In genomic region chr5:10536931-10537579, GRCh38 we compare ENCODE assay signal across 13 cellular contexts.
DNase-seq lines count a peak whose midpoint lies in the region; ATAC-seq and TF ChIP-seq lines count a peak whose summit lies in the region.
"Had no signal": no experiment of that assay in that cellular context is flagged by ENCODE, and none has a peak within 500 bp of the region (broad histone marks: within the 10 kb centered on the region; RNA-seq: fewer than 3 reads in every experiment).

No MANE protein-coding gene starts in this region.

- H3K9me3 Mint-ChIP-seq in activated naive CD4-positive, alpha-beta T cell treated with anti-CD3 and anti-CD28 coated beads, Interleukin-2, amount 10 ng/mL, durations not matched to agents 7 days and 5 days: no peaks in the 10 kb centered on the region
- H3K9me3 Mint-ChIP-seq in nephron progenitor cell: no peaks in the 10 kb centered on the region
- H3K9me3 Mint-ChIP-seq: neural crest cell had no signal

- H3K4me3 Mint-ChIP-seq in activated naive CD4-positive, alpha-beta T cell treated with anti-CD3 and anti-CD28 coated beads, Interleukin-2, amount 10 ng/mL, durations not matched to agents 7 days and 5 days: peak overlapping the region; percentile 11
- H3K4me3 Mint-ChIP-seq in nephron progenitor cell: no peak overlapping the region
- H3K4me3 Mint-ChIP-seq: neural crest cell had no signal

- ATAC-seq in HG03565 (IDR thresholded peaks at IDR 0.05; ENCODE audit: unreplicated experiment): no peak

- no peak overlapping the region for H3K27ac ChIP-seq in coronary artery
- H3K27ac ChIP-seq: stomach had no signal

- no peak for DNase-seq in activated naive CD4-positive, alpha-beta T cell treated with anti-CD3 and anti-CD28 coated beads, Interleukin-2, amount 10 ng/mL, durations not matched to agents 7 days and 5 days
- DNase-seq in activated naive CD4-positive, alpha-beta T cell treated with anti-CD3 and anti-CD28 coated beads, Interleukin-2, amount 50 U/mL, for 16 hours: no peak
- DNase-seq in NAMALWA (ENCODE audit: low spot score) (peak; percentile 60), coronary artery (ENCODE audit: low spot score) (no peak), superior temporal gyrus (ENCODE audit: extremely low spot score) (peak; percentile 51), nephron progenitor cell (no peak)
- DNase-seq in stimulated activated CD4-positive, alpha-beta T cell treated with anti-CD3 and anti-CD28 coated beads, Interleukin-4, amount 100 ng/mL, for 1 hour: no peak
- DNase-seq: activated CD4-positive, alpha-beta T cell treated with anti-CD3 and anti-CD28 coated beads, Interleukin-2, amount 50 U/mL, for 4 hours; GOT3; NCI-H1694 treated with DMSO at 0.1 percent for 48 hours; stomach had no signal

- CTCF ChIA-PET in activated naive CD4-positive, alpha-beta T cell treated with anti-CD3 and anti-CD28 coated beads, Interleukin-2, amount 10 ng/mL, durations not matched to agents 7 days and 5 days (lab: Charles Lee): interaction anchor here (0.9 to 1.2 kb wide), 2 partner anchors 38 to 89 kb away, joined by 3 read pairs; no protein-coding TSS in a partner anchor

- peak overlapping the region; percentile 53 for H3K4me3 ChIP-seq in coronary artery
- H3K4me3 ChIP-seq: stomach had no signal

- TF ChIP-seq CTCF in coronary artery (IDR thresholded peaks at IDR 0.05) (no peak), nephron progenitor cell (IDR thresholded peaks at IDR 0.05) (no peak)

- no peak overlapping the region for H3K27ac Mint-ChIP-seq in activated naive CD4-positive, alpha-beta T cell treated with anti-CD3 and anti-CD28 coated beads, Interleukin-2, amount 10 ng/mL, durations not matched to agents 7 days and 5 days
- H3K27ac Mint-ChIP-seq in nephron progenitor cell: no peak overlapping the region

- peaks cover 12% of the 10 kb centered on the region for H3K4me1 Mint-ChIP-seq in activated naive CD4-positive, alpha-beta T cell treated with anti-CD3 and anti-CD28 coated beads, Interleukin-2, amount 10 ng/mL, durations not matched to agents 7 days and 5 days
- H3K4me1 Mint-ChIP-seq in nephron progenitor cell: peaks cover 41% of the 10 kb centered on the region

- no peaks in the 10 kb centered on the region for H3K36me3 Mint-ChIP-seq in activated naive CD4-positive, alpha-beta T cell treated with anti-CD3 and anti-CD28 coated beads, Interleukin-2, amount 10 ng/mL, durations not matched to agents 7 days and 5 days
- H3K36me3 Mint-ChIP-seq in nephron progenitor cell (ENCODE audit: low read depth): no peaks in the 10 kb centered on the region

- peaks cover 54% of the 10 kb centered on the region for H3K27me3 Mint-ChIP-seq in activated naive CD4-positive, alpha-beta T cell treated with anti-CD3 and anti-CD28 coated beads, Interleukin-2, amount 10 ng/mL, durations not matched to agents 7 days and 5 days
- peaks cover 14% of the 10 kb centered on the region for H3K27me3 Mint-ChIP-seq in nephron progenitor cell (ENCODE audit: low read depth, poor library complexity)

Comparison
In these comparisons a context has a peak if more than half of its experiments do, and no peak if none do; other contexts are left out.
1. DNase-seq: peak in NAMALWA (single experiment) and superior temporal gyrus (single experiment); none in activated naive CD4-positive, alpha-beta T cell treated with anti-CD3 and anti-CD28 coated beads, Interleukin-2, amount 10 ng/mL, durations not matched to agents 7 days and 5 days (single experiment), activated naive CD4-positive, alpha-beta T cell treated with anti-CD3 and anti-CD28 coated beads, Interleukin-2, amount 50 U/mL, for 16 hours (single experiment), coronary artery (single experiment), nephron progenitor cell (single experiment) and stimulated activated CD4-positive, alpha-beta T cell treated with anti-CD3 and anti-CD28 coated beads, Interleukin-4, amount 100 ng/mL, for 1 hour (single experiment).